8 cellular contexts compared by ENCODE assay signal in genomic region chr7:97499204-97499603, GRCh38.
A peak's percentile ranks its signal among the peaks of the same experiment; 100 is the strongest.
DNase-seq lines count a peak whose midpoint lies in the region; ATAC-seq and TF ChIP-seq lines count a peak whose summit lies in the region.

No MANE protein-coding gene starts in this region.

- TF ChIP-seq RAD21 in neural cell (conservative IDR thresholded peaks at IDR 0.05): peak; percentile 42

- H3K4me3 Mint-ChIP-seq in stimulated activated effector memory CD8-positive, alpha-beta T cell treated with anti-CD3 and anti-CD28 coated beads, Interleukin-12 subunit alpha, Interleukin-12 subunit beta, amount 100 ng/mL, for 72 hours: no peak overlapping the region
- no peak overlapping the region for H3K4me3 Mint-ChIP-seq in T-helper 17 cell

- TF ChIP-seq CTCF in HFF-Myc (IDR thresholded peaks at IDR 0.05; ENCODE audit: low read depth, low read length, missing control alignments): peak; percentile 27
- TF ChIP-seq CTCF in neural cell (IDR thresholded peaks at IDR 0.05; ENCODE audit: poor library complexity, severe bottlenecking): no peak

- no peaks in the 10 kb centered on the region for H3K4me1 Mint-ChIP-seq in stimulated activated effector memory CD8-positive, alpha-beta T cell treated with anti-CD3 and anti-CD28 coated beads, Interleukin-12 subunit alpha, Interleukin-12 subunit beta, amount 100 ng/mL, for 72 hours
- no peaks in the 10 kb centered on the region for H3K4me1 Mint-ChIP-seq in T-helper 17 cell

- H3K9me3 Mint-ChIP-seq in stimulated activated effector memory CD8-positive, alpha-beta T cell treated with anti-CD3 and anti-CD28 coated beads, Interleukin-12 subunit alpha, Interleukin-12 subunit beta, amount 100 ng/mL, for 72 hours: peaks cover 6% of the 10 kb centered on the region

- no peak overlapping the region for H2AFZ ChIP-seq in neural cell (ENCODE audit: low read depth, low read length)

- no peaks in the 10 kb centered on the region for H3K27me3 ChIP-seq in neural cell (ENCODE audit: insufficient read depth, low read depth, low read length)

- H3K36me3 Mint-ChIP-seq in stimulated activated effector memory CD8-positive, alpha-beta T cell treated with anti-CD3 and anti-CD28 coated beads, Interleukin-12 subunit alpha, Interleukin-12 subunit beta, amount 100 ng/mL, for 72 hours: no peaks in the 10 kb centered on the region
- H3K36me3 Mint-ChIP-seq in T-helper 17 cell (ENCODE audit: low read depth): no peaks in the 10 kb centered on the region

- no peaks in the 10 kb centered on the region for H3K79me2 ChIP-seq in neural cell (replicated peaks; ENCODE audit: insufficient read depth, low read length)

- no peak overlapping the region for H3K27ac Mint-ChIP-seq in stimulated activated effector memory CD8-positive, alpha-beta T cell treated with anti-CD3 and anti-CD28 coated beads, Interleukin-12 subunit alpha, Interleukin-12 subunit beta, amount 100 ng/mL, for 72 hours
- no peak overlapping the region for H3K27ac Mint-ChIP-seq in T-helper 17 cell

- no peak for ATAC-seq in stimulated activated effector memory CD8-positive, alpha-beta T cell treated with anti-CD3 and anti-CD28 coated beads, Interleukin-12 subunit alpha, Interleukin-12 subunit beta, amount 100 ng/mL, for 72 hours
- ATAC-seq in T-helper 17 cell: no peak

- peak; percentile 2 for DNase-seq in stimulated activated CD4-positive, alpha-beta T cell treated with anti-CD3 and anti-CD28 coated beads, Interleukin-4, amount 100 ng/mL, for 1 hour
- no peak for DNase-seq in stimulated activated CD4-positive, alpha-beta T cell treated with anti-CD3 and anti-CD28 coated beads, Interleukin-12 subunit alpha, Interleukin-12 subunit beta, amount 100 ng/mL, for 4 hours
- no peak for DNase-seq in HFF-Myc (ENCODE audit: extremely low read depth, low read depth)
- DNase-seq in NCI-H345 treated with DMSO at 0.1 percent for 48 hours (lab: John Stamatoyannopoulos, UW; ENCODE audit: unreplicated experiment): peak; percentile 24
- DNase-seq in cerebellum (ENCODE audit: low spot score): peak; percentile 3
- no peak for DNase-seq in stimulated activated effector memory CD8-positive, alpha-beta T cell treated with anti-CD3 and anti-CD28 coated beads, Interleukin-12 subunit alpha, Interleukin-12 subunit beta, amount 100 ng/mL, for 72 hours (ENCODE audit: low spot score in 2 of 2)
- no peak for DNase-seq in T-helper 17 cell

- no peaks in the 10 kb centered on the region for H3F3A ChIP-seq in neural cell (ENCODE audit: insufficient read depth, low read length, poor library complexity, severe bottlenecking)

- H3K9me2 ChIP-seq in neural cell (ENCODE audit: insufficient read depth, low read length): no peaks in the 10 kb centered on the region

- H3K4me3 ChIP-seq in HFF-Myc (replicated peaks; ENCODE audit: low read depth, low read length) (no peak overlapping the region), neural cell (ENCODE audit: low read length) (no peak overlapping the region)

- no peaks in the 10 kb centered on the region for H3K36me3 ChIP-seq in neural cell (ENCODE audit: insufficient read depth, low read length)

- H3K9me3 ChIP-seq in neural cell (ENCODE audit: low read length) (no peaks in the 10 kb centered on the region), T-helper 17 cell (ENCODE audit: control insufficient read depth, low read length, poor library complexity, severe bottlenecking) (no peaks in the 10 kb centered on the region)

- TF ChIP-seq EP300 in neural cell (conservative IDR thresholded peaks at IDR 0.05; ENCODE audit: poor library complexity, severe bottlenecking): no peak

- H3K4me2 ChIP-seq in neural cell (ENCODE audit: low read length): no peak overlapping the region

- peaks cover 11% of the 10 kb centered on the region for H3K27me3 Mint-ChIP-seq in T-helper 17 cell

- H3K27ac ChIP-seq in neural cell (ENCODE audit: low read length): no peak overlapping the region

- no peaks in the 10 kb centered on the region for H4K20me1 ChIP-seq in neural cell (ENCODE audit: insufficient read depth)

- no peak overlapping the region for H3K9ac ChIP-seq in neural cell (ENCODE audit: low read length)

TF ChIP-seq in neural cell, 6 proteins besides CTCF, POLR2A, EP300 and RAD21:
- TF ChIP-seq MXI1 (conservative IDR thresholded peaks at IDR 0.05; ENCODE audit: poor library complexity, severe bottlenecking) (no peak), TAF1 (IDR thresholded peaks at IDR 0.05; ENCODE audit: low read depth) (no peak), POLR2AphosphoS5 (IDR thresholded peaks at IDR 0.05) (no peak), EZH2 (IDR thresholded peaks at IDR 0.05; ENCODE audit: borderline replicate concordance, insufficient read depth, low read length, poor library complexity, severe bottlenecking) (no peak), REST (IDR thresholded peaks at IDR 0.05; ENCODE audit: borderline replicate concordance) (no peak), SMC3 (conservative IDR thresholded peaks at IDR 0.05; ENCODE audit: poor library complexity) (peak; percentile 42)

Comparison
In these comparisons a context has a peak if more than half of its experiments do, and no peak if none do; other contexts are left out.
1. DNase-seq: peak in stimulated activated CD4-positive, alpha-beta T cell treated with anti-CD3 and anti-CD28 coated beads, Interleukin-4, amount 100 ng/mL, for 1 hour (single experiment), NCI-H345 treated with DMSO at 0.1 percent for 48 hours (single experiment) and cerebellum (single experiment); none in stimulated activated CD4-positive, alpha-beta T cell treated with anti-CD3 and anti-CD28 coated beads, Interleukin-12 subunit alpha, Interleukin-12 subunit beta, amount 100 ng/mL, for 4 hours (single experiment), HFF-Myc (single experiment), stimulated activated effector memory CD8-positive, alpha-beta T cell treated with anti-CD3 and anti-CD28 coated beads, Interleukin-12 subunit alpha, Interleukin-12 subunit beta, amount 100 ng/mL, for 72 hours (0 of 2) and T-helper 17 cell (0 of 3).